In the genomic region with DNA sequence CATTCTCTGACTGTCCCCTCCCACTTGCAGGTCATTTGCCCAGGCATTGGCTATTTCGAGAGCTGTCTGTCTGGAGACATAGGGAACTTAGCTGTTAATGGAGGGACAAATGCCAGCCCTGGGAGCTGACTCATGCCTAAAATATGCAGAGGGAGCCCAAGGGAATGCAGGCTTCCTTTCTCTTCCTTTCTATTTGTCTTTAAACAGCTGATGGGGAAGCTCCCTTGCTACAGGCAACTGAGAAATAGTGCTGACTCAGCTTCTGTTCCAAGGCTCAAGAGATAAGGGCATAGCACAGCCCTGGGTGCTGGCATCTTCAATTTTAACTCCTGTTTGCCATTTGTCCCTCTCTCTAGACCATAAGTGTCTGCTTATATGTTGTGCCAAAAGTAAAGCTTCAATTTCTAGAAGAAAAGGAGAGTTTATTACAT, we compare ENCODE assay signal across 9 cellular contexts.
DNase-seq lines count a peak whose midpoint lies in the region; ATAC-seq and TF ChIP-seq lines count a peak whose summit lies in the region.
"Had no signal": no experiment of that assay in that cellular context is flagged by ENCODE, and none has a peak within 500 bp of the region (broad histone marks: within the 10 kb centered on the region; RNA-seq: fewer than 3 reads in every experiment).

No MANE protein-coding gene starts in this region.

- no TSS peak for BruUV-seq in IMR-90 (replicated peaks; lab: Mats Ljungman, UMichigan)

- in situ Hi-C loops in IMR-90 (cut with MboI; ENCODE audit: low sequenced_read_pairs) = loop anchor here (5.0 to 25.0 kb wide), 3 partner anchors 325 to 1113 kb away; a partner anchor contains a TSS
- in situ Hi-C loops in astrocyte of the cerebellum (cut with HindIII; ENCODE audit: low sequenced_read_pairs) = loop anchor here (10.0 kb wide), 1 partner anchor 65 kb away; no protein-coding TSS in a partner anchor

- POLR2A ChIA-PET in IMR-90 (lab: Charles Lee; ENCODE audit: unreplicated experiment) = no interaction called here

- H4K91ac ChIP-seq in IMR-90 (ENCODE audit: insufficient read depth, low read depth, low read length) = no peak overlapping the region

- H3K4me1 ChIP-seq in IMR-90 (ENCODE audit: control insufficient read depth, insufficient read depth, low read length) (peaks cover 2% of the 10 kb centered on the region; the same call in 1 of the 2 replicates), skeletal muscle satellite cell (ENCODE audit: control insufficient read depth, insufficient read depth, low read length) (peaks cover 23% of the 10 kb centered on the region)

- WGBS in IMR-90 (ENCODE audit: extremely low coverage in 2 of 2, insufficient read length in 1 of 2), 2 experiments = no CpG with 5 or more reads among the region's 1 CpG

- peak overlapping the region in 1 of 2 experiments; percentile 18; a peak in 1 of 4 replicates for H4K8ac ChIP-seq in IMR-90 (ENCODE audit: low read depth in 2 of 2, low read length in 2 of 2)

- no peak overlapping the region for H4K5ac ChIP-seq in IMR-90 (ENCODE audit: low read depth, low read length)

- H2BK120ac ChIP-seq in IMR-90 (ENCODE audit: low read depth, low read length) = no peak overlapping the region

- no peak overlapping the region for H2BK5ac ChIP-seq in IMR-90 (ENCODE audit: low read depth, low read length, poor library complexity, severe bottlenecking)

- no peaks in the 10 kb centered on the region for H3K9me1 ChIP-seq in IMR-90 (ENCODE audit: insufficient read depth, low read length)

- H3K4ac ChIP-seq in IMR-90 (ENCODE audit: low read depth, low read length) = no peak overlapping the region

- no peak for TF ChIP-seq POLR2A in IMR-90 (IDR thresholded peaks at IDR 0.05; ENCODE audit: low read depth, low read length)

- peak; percentile 92 for DNase-seq in AG10803 (ENCODE audit: low read depth)
- DNase-seq in IMR-90 = peak; percentile 83
- DNase-seq in astrocyte of the cerebellum (ENCODE audit: low read depth) = peak; percentile 90
- peak; percentile 98 for DNase-seq in iPS DF 19.7 (ENCODE audit: low read depth, low spot score)
- no peak for DNase-seq in activated CD4-positive, alpha-beta T cell treated with anti-CD3 and anti-CD28 coated beads, Interleukin-2, amount 50 U/mL, for 4 hours

- H3K36me3 ChIP-seq in IMR-90 (ENCODE audit: control insufficient read depth, insufficient read depth, low read length) = no peaks in the 10 kb centered on the region
- H3K36me3 ChIP-seq in skeletal muscle satellite cell (ENCODE audit: insufficient read depth, low read length) = no peaks in the 10 kb centered on the region

- TF ChIP-seq CTCF in AG10803 (conservative IDR thresholded peaks at IDR 0.05; ENCODE audit: low read length) (no peak), IMR-90 (conservative IDR thresholded peaks at IDR 0.05; ENCODE audit: low read depth, low read length) (no peak), astrocyte of the cerebellum (IDR thresholded peaks at IDR 0.05; ENCODE audit: low read depth, low read length, missing control alignments) (no peak)

- dilution Hi-C loops in IMR-90 (cut with HindIII; ENCODE audit: low sequenced_read_pairs, unreplicated experiment) = no loop called here

- H4K20me1 ChIP-seq in IMR-90 (ENCODE audit: insufficient read depth, low read length) = no peaks in the 10 kb centered on the region

- no peak for TF ChIP-seq RAD21 in IMR-90 (IDR thresholded peaks at IDR 0.05; ENCODE audit: low read length)

- no peak overlapping the region for H3K56ac ChIP-seq in IMR-90 (ENCODE audit: extremely low read depth, insufficient read depth, low read length)

- H2AK9ac ChIP-seq in IMR-90 (replicated peaks; ENCODE audit: low read depth, low read length, poor library complexity) = no peak overlapping the region

- CTCF ChIA-PET in IMR-90 (lab: Yijun Ruan, JAX) = interaction anchor here (0.6 to 1.6 kb wide), 2 partner anchors 55 to 324 kb away, joined by 6 to 7 read pairs; no protein-coding TSS in a partner anchor

- H3K27ac ChIP-seq in IMR-90 (ENCODE audit: insufficient read depth, low read length) = no peak overlapping the region

- H3K4me3 ChIP-seq in AG10803 (ENCODE audit: low read length) = no peak overlapping the region
- H3K4me3 ChIP-seq in IMR-90 (ENCODE audit: insufficient read depth, low read depth, low read length) = no peak overlapping the region
- H3K4me3 ChIP-seq in astrocyte of the cerebellum (ENCODE audit: low read depth, low read length) = no peak overlapping the region
- no peak overlapping the region for H3K4me3 ChIP-seq in skeletal muscle satellite cell (ENCODE audit: low read length)
- H3K4me3 ChIP-seq: GM12878 had no signal

- intact Hi-C loops in IMR-90 (cut with micrococcal nuclease) = loop anchor here (10.0 kb wide), 2 partner anchors 185 to 975 kb away; no protein-coding TSS in a partner anchor

- H3K4me2 ChIP-seq in IMR-90 (ENCODE audit: low read depth, low read length) (0 out of 2 replicates have a peak overlapping the region, but pooled peaks have one; percentile 25), skeletal muscle satellite cell (ENCODE audit: low read length) (peak overlapping the region; percentile 55)

- ATAC-seq in IMR-90 (ENCODE audit: low read depth) = peak; percentile 87
- ATAC-seq in HG02623 (IDR thresholded peaks at IDR 0.05; ENCODE audit: unreplicated experiment) = no peak
- ATAC-seq in GM18517 (IDR thresholded peaks at IDR 0.05; ENCODE audit: unreplicated experiment) = no peak
- ATAC-seq: GM12878 had no signal

- H2AFZ ChIP-seq in IMR-90 (replicated peaks; ENCODE audit: low read length, poor library complexity) = peak overlapping the region; percentile 32

- H3K27me3 ChIP-seq in IMR-90 (ENCODE audit: control insufficient read depth, insufficient read depth, low read length) (no peaks in the 10 kb centered on the region), skeletal muscle satellite cell (ENCODE audit: control insufficient read depth, insufficient read depth, low read length) (no peaks in the 10 kb centered on the region)

- H2AK5ac ChIP-seq in IMR-90 (ENCODE audit: low read depth, low read length) = no peak overlapping the region

- H3K23ac ChIP-seq in IMR-90 (ENCODE audit: low read depth, low read length) = no peak overlapping the region

- no peak overlapping the region for H3K14ac ChIP-seq in IMR-90 (replicated peaks; ENCODE audit: low read depth, low read length)

- H2BK15ac ChIP-seq in IMR-90 (ENCODE audit: low read depth, low read length) = 0 out of 3 replicates have a peak overlapping the region, but pooled peaks have one; percentile 9

- H3K79me1 ChIP-seq in IMR-90 (ENCODE audit: low read depth in 1 of 2, low read length in 2 of 2) = no peaks in the 10 kb centered on the region

- no peaks in the 10 kb centered on the region for H3K9me3 ChIP-seq in IMR-90 (ENCODE audit: control insufficient read depth, insufficient read depth, low read length)
- H3K9me3 ChIP-seq in skeletal muscle satellite cell (replicated peaks; ENCODE audit: low read length) = no peaks in the 10 kb centered on the region

- no peak overlapping the region for H3K9ac ChIP-seq in IMR-90 (ENCODE audit: low read depth, low read length)
- H3K9ac ChIP-seq in skeletal muscle satellite cell (ENCODE audit: low read depth, low read length) = no peak overlapping the region

- no peak overlapping the region for H2BK20ac ChIP-seq in IMR-90 (ENCODE audit: low read depth, low read length)

- H3K18ac ChIP-seq in IMR-90 (ENCODE audit: low read depth, low read length) = no peak overlapping the region

TF ChIP-seq in IMR-90, 13 proteins besides CTCF, POLR2A, EP300 and RAD21:
- TF ChIP-seq MAFK (IDR thresholded peaks at IDR 0.05; ENCODE audit: low read depth, low read length) = peak; percentile 100
- no peak for TF ChIP-seq CEBPB (IDR thresholded peaks at IDR 0.05; ENCODE audit: low read depth, low read length)
- peak; percentile 42; the same call in 1 of the 2 replicates for TF ChIP-seq FOS (IDR thresholded peaks at IDR 0.05; ENCODE audit: low read depth, low read length)
TF ChIP-seq in IMR-90: peak in this region for 2.

Comparison
In these comparisons a context has a peak if more than half of its experiments do, and no peak if none do; other contexts are left out.
1. DNase-seq: peak in AG10803 (single experiment), IMR-90 (single experiment), astrocyte of the cerebellum (single experiment) and iPS DF 19.7 (single experiment); none in activated CD4-positive, alpha-beta T cell treated with anti-CD3 and anti-CD28 coated beads, Interleukin-2, amount 50 U/mL, for 4 hours (0 of 2).